ENCODE assay signal across 8 cellular contexts in the genomic region with DNA sequence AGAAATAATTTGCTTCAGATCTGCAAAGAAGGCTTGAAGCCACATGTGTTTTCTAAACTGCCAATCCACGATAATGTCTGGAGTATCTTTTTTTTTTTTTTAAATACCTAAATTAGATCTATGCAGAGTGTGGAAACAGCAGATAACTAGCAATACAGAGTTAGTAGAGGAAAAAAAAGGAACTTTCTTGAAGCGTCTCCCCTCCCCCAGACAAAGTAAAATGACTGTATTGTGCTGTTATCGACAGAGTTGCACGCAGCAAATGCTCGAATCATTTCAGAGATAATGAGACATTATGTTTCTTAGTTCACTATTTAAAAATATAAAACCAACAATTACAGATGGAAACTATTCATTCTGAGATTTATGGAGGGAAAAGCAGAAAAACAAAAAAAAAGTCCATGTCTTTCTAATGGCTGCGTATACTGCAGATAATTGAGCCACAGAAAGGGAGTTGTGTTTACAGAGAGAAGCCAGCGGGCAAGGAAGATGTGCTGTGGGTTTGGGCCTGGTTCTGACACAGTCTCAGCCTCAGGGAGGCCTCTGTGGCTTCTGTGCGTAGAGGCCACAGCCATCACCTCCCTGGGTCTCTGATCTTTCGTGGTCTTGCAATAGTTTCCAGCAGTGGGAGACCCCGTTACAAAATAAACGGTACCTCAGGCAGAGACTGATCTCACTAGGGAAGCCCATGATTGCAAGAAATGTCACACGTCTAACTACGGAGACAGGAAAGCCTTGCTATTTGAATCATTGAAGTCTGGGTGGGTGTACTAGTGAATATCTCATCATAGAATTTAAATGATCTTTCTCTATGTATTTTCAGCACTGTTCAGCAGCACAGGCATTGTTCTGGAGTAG. TPM values are rescaled to one million over a fixed set of nuclear protein-coding genes. Genes with fewer than 3 reads are reported as not detected.
DNase-seq lines count a peak whose midpoint lies in the region; ATAC-seq, FAIRE-seq and TF ChIP-seq lines count a peak whose summit lies in the region.

No MANE protein-coding gene starts in this region.

- CTCF ChIA-PET in K562 (lab: Yijun Ruan, JAX; ENCODE audit: low intra/inter-chr PET ratio): no interaction called here

- H3K36me3 ChIP-seq in GM23338 (ENCODE audit: insufficient read depth) (no peaks in the 10 kb centered on the region), SK-N-MC (ENCODE audit: insufficient read depth, low read length) (no peaks in the 10 kb centered on the region), K562 (ENCODE audit: control insufficient read depth, insufficient read depth, low read length) (no peaks in the 10 kb centered on the region), mucosa of rectum (ENCODE audit: control insufficient read depth in 2 of 2, insufficient read depth in 2 of 2, low read length in 2 of 2) (no peaks in the 10 kb centered on the region), upper lobe of left lung (no peaks in the 10 kb centered on the region), WERI-Rb-1 (no peaks in the 10 kb centered on the region)

- H3K27me3 Mint-ChIP-seq in GM23338 (ENCODE audit: insufficient read depth, low read depth, poor library complexity): peaks cover 1% of the 10 kb centered on the region

- peak; percentile 89 for TF ChIP-seq EP300 in K562 (IDR thresholded peaks at IDR 0.05; ENCODE audit: low read length)
- TF ChIP-seq EP300 in upper lobe of left lung (IDR thresholded peaks at IDR 0.05): no peak

- peaks cover 6% of the 10 kb centered on the region for H3K9me1 ChIP-seq in K562 (ENCODE audit: control insufficient read depth, insufficient read depth, low read length)

- no peaks in the 10 kb centered on the region for H3F3A ChIP-seq in GM23338 (replicated peaks; ENCODE audit: low read depth)

- intact Hi-C loops in K562 (cut with micrococcal nuclease): loop anchor here (1.0 to 2.0 kb wide), 2 partner anchors 18 to 123 kb away; no protein-coding TSS in a partner anchor

- peaks cover 3% of the 10 kb centered on the region; the same call in 1 of the 2 replicates for H3K9me2 ChIP-seq in GM23338 (ENCODE audit: insufficient read depth)

- peak; percentile 52 for FAIRE-seq in K562 (lab: Jason Lieb, UNC)

- H3K4me2 ChIP-seq in GM23338 (no peak overlapping the region), K562 (ENCODE audit: insufficient read depth, low read length) (peak overlapping the region; percentile 77)

- WGBS in K562 (ENCODE audit: insufficient coverage, low coverage, missing lambda C conversion rate): 4% methylated on average over 13 of the region's 13 CpGs
- WGBS in upper lobe of left lung, 2 donors: 53 to 54% methylated on average over 13 of the region's 13 CpGs

- no peak; the same call in 1 of the 2 replicates for TF ChIP-seq POLR2A in K562 (conservative IDR thresholded peaks at IDR 0.05)
- peak in 1 of 4 donors; percentile 57 for TF ChIP-seq POLR2A in upper lobe of left lung (IDR thresholded peaks at IDR 0.05)

- H3K4me3 ChIP-seq in GM23338 (no peak overlapping the region), SK-N-MC (no peak overlapping the region), K562 (peak overlapping the region; percentile 4; the same call in 1 of the 2 replicates), mucosa of rectum (ENCODE audit: low read length in 2 of 2) (no peak overlapping the region), upper lobe of left lung (no peak overlapping the region), WERI-Rb-1 (ENCODE audit: low read depth, low read length) (no peak overlapping the region)

- H3K36me3 Mint-ChIP-seq in GM23338 (ENCODE audit: low read depth): no peaks in the 10 kb centered on the region

- H3K4me1 Mint-ChIP-seq in GM23338: peaks cover 31% of the 10 kb centered on the region

- H3K79me2 ChIP-seq in GM23338 (replicated peaks; ENCODE audit: insufficient read depth): no peaks in the 10 kb centered on the region
- no peaks in the 10 kb centered on the region for H3K79me2 ChIP-seq in K562 (ENCODE audit: control insufficient read depth, insufficient read depth, low read length)

- peak overlapping the region; percentile 82; the same call in 1 of the 2 replicates for H2AFZ ChIP-seq in GM23338
- H2AFZ ChIP-seq in K562 (ENCODE audit: low read depth, low read length): peak overlapping the region; percentile 94

- ATAC-seq in GM23338: no peak
- peak; percentile 76 for ATAC-seq in K562
- peak in 1 of 2 donors; percentile 16 for ATAC-seq in upper lobe of left lung (ENCODE audit: low FRiP score in 2 of 2)
- ATAC-seq in GM18907 (IDR thresholded peaks at IDR 0.05; ENCODE audit: unreplicated experiment): no peak

- no peak for TF ChIP-seq RAD21 in K562 (CRISPR knock-in tag; conservative IDR thresholded peaks at IDR 0.05 in 1 of 2, IDR thresholded peaks at IDR 0.05 in 1 of 2)

- no peak overlapping the region for H3K4me3 Mint-ChIP-seq in GM23338

- H3K9ac ChIP-seq in SK-N-MC (ENCODE audit: insufficient read length) (peak overlapping the region; percentile 10), K562 (ENCODE audit: insufficient read depth in 1 of 2, low read depth in 2 of 2, low read length in 2 of 2) (peak overlapping the region; percentile 83 to 85; a peak in 3 of 4 replicates), mucosa of rectum (ENCODE audit: low read depth in 1 of 2, low read length in 2 of 2) (peak overlapping the region; percentile 36 to 41)

- H3K27ac ChIP-seq in GM23338 (ENCODE audit: low read depth): peak overlapping the region; percentile 11; the same call in 1 of the 2 replicates
- H3K27ac ChIP-seq in SK-N-MC: peak overlapping the region; percentile 46; the same call in 1 of the 2 replicates
- peak overlapping the region; percentile 95 for H3K27ac ChIP-seq in K562 (ENCODE audit: extremely low read depth, low read depth, low read length)
- H3K27ac ChIP-seq in mucosa of rectum (ENCODE audit: low read depth in 2 of 2, low read length in 2 of 2): peak overlapping the region; percentile 71 to 94
- peak overlapping the region; percentile 85 to 90 (median 88) for H3K27ac ChIP-seq in upper lobe of left lung
- no peak overlapping the region for H3K27ac ChIP-seq in WERI-Rb-1

- no peaks in the 10 kb centered on the region for H3K27me3 ChIP-seq in GM23338 (ENCODE audit: insufficient read depth)
- no peaks in the 10 kb centered on the region; a peak in 1 of 5 replicates for H3K27me3 ChIP-seq in K562 (ENCODE audit: control insufficient read depth in 2 of 2, insufficient read depth in 2 of 2, low read length in 2 of 2)
- no peaks in the 10 kb centered on the region for H3K27me3 ChIP-seq in mucosa of rectum (ENCODE audit: control insufficient read depth in 2 of 2, insufficient read depth in 2 of 2, low read length in 2 of 2)
- no peaks in the 10 kb centered on the region for H3K27me3 ChIP-seq in upper lobe of left lung
- H3K27me3 ChIP-seq in WERI-Rb-1 (ENCODE audit: insufficient read depth, low read depth, severe bottlenecking): no peaks in the 10 kb centered on the region

- H3K9me3 ChIP-seq in SK-N-MC (ENCODE audit: low read depth, low read length): no peaks in the 10 kb centered on the region
- H3K9me3 ChIP-seq in K562 (replicated peaks; ENCODE audit: control insufficient read depth, insufficient read depth, low read depth, low read length): no peaks in the 10 kb centered on the region
- H3K9me3 ChIP-seq in mucosa of rectum (ENCODE audit: control insufficient read depth in 2 of 2, low read length in 2 of 2): no peaks in the 10 kb centered on the region
- H3K9me3 ChIP-seq in upper lobe of left lung: no peaks in the 10 kb centered on the region
- H3K9me3 ChIP-seq in WERI-Rb-1 (ENCODE audit: severe bottlenecking): no peaks in the 10 kb centered on the region

- H4K20me1 ChIP-seq in GM23338 (replicated peaks; ENCODE audit: insufficient read depth) (no peaks in the 10 kb centered on the region), K562 (replicated peaks; ENCODE audit: control insufficient read depth, insufficient read depth, low read length) (no peaks in the 10 kb centered on the region)

- peaks cover 10% of the 10 kb centered on the region for H3K4me1 ChIP-seq in GM23338 (ENCODE audit: insufficient read depth)
- peaks cover 39 to 65% of the 10 kb centered on the region in 2 experiments for H3K4me1 ChIP-seq in K562 (replicated peaks in 1 of 2; ENCODE audit: control insufficient read depth in 2 of 2, insufficient read depth in 2 of 2, low read length in 2 of 2)
- H3K4me1 ChIP-seq in mucosa of rectum (ENCODE audit: control insufficient read depth in 2 of 2, insufficient read depth in 2 of 2, low read length in 2 of 2): peaks cover 41% of the 10 kb centered on the region in 2 donors
- peaks cover 44 to 56% (median 53%) of the 10 kb centered on the region in 4 donors for H3K4me1 ChIP-seq in upper lobe of left lung

- no peak for TF ChIP-seq CTCF in GM23338 (conservative IDR thresholded peaks at IDR 0.05; ENCODE audit: low read depth in 2 of 2)
- no peak for TF ChIP-seq CTCF in K562 (IDR thresholded peaks at IDR 0.05 in 2 of 3, conservative IDR thresholded peaks at IDR 0.05 in 1 of 3; ENCODE audit: insufficient read depth in 2 of 3, low read depth in 1 of 3, low read length in 3 of 3)
- TF ChIP-seq CTCF in upper lobe of left lung (IDR thresholded peaks at IDR 0.05): no peak
- no peak for TF ChIP-seq CTCF in WERI-Rb-1 (IDR thresholded peaks at IDR 0.05; ENCODE audit: low read depth, low read length)

- in situ Hi-C loops in K562 (cut with MboI): no loop called here

- peak overlapping the region; percentile 90 for H3K27ac Mint-ChIP-seq in GM23338

- TSS peak; percentile 73 for BruUV-seq in K562 (replicated peaks; lab: Mats Ljungman, UMichigan)

- DNase-seq in GM23338 (ENCODE audit: low spot score) (no peak), SK-N-MC (ENCODE audit: low read depth, low spot score) (no peak), K562 (ENCODE audit: extremely low read depth in 1 of 4, low spot score in 3 of 4) (peak; percentile 33 to 86 (median 45)), upper lobe of left lung (no peak), NCI-H1694 treated with DMSO at 0.1 percent for 48 hours (lab: John Stamatoyannopoulos, UW) (no peak), WERI-Rb-1 (no peak)

- no peaks in the 10 kb centered on the region for H3K9me3 Mint-ChIP-seq in GM23338

- POLR2A ChIA-PET in K562 (lab: Yijun Ruan, JAX): interaction anchor here (0.9 kb wide), 1 partner anchor 29 kb away, joined by 3 read pairs; no protein-coding TSS in a partner anchor

RNA-seq across cellular contexts. Expression of gene KLF6, which starts 19.1 kb away (rescaled TPM):
- total RNA-seq in GM23338 (2014; rRNA removed; shearing (Covaris generic)): 18.0 and 19.6 TPM in 2 replicates
- polyA plus RNA-seq in GM23338 (2016; fragmentation: Nextera tagmentation; extraction: Ambion mirVana): 25.7 and 35.4 TPM in 2 replicates
- 54.5 and 86.4 TPM in 2 replicates for total RNA-seq in K562 (2011; cell fraction: chromatin; rRNA removed; ENCODE audit: low replicate concordance)
- total RNA-seq in K562 (2011; cell fraction: nucleolus; rRNA removed): 136 and 139 TPM in 2 replicates
- 92.4 and 113 TPM in 2 replicates for total RNA-seq in K562 (2011; cell fraction: nucleoplasm; rRNA removed)
- 6.9 and 10.3 TPM in 2 replicates for total RNA-seq in K562 (2014; rRNA removed)
- 7.4 and 8.0 TPM in 2 replicates for total RNA-seq in K562 (2014; rRNA removed; fragmentation: Illumina TruSeq; extraction: Trizol)
- 4.5 TPM in 2 replicates for total RNA-seq in K562 (2015; rRNA removed; fragmentation: Illumina TruSeq; extraction: Trizol)
- total RNA-seq in K562 (2021): 23.9 and 25.2 TPM in 2 replicates
- polyA plus RNA-seq in K562 (2011; rRNA removed): 11.7 and 19.1 TPM in 2 replicates
- polyA plus RNA-seq in K562 (2011; cell fraction: cytosol; rRNA removed): 6.6 and 12.0 TPM in 2 replicates
- polyA plus RNA-seq in K562 (2011; cell fraction: nucleus; rRNA removed): 52.6 and 53.4 TPM in 2 replicates
- polyA plus RNA-seq in K562 (2012): 14.7 and 29.2 TPM in 2 replicates
- 11.1 and 12.6 TPM in 2 replicates for polyA plus RNA-seq in K562 (2014; fragmentation: Illumina TruSeq; extraction: Trizol)
- 1 to 10 TPM; 3.2 to 3.7 TPM for polyA plus RNA-seq in K562 (2014; fragmentation: Nextera tagmentation; extraction: Ambion mirVana)
- 8.6 and 10.2 TPM in 2 replicates for polyA plus RNA-seq in K562 (2014; rRNA removed)
- polyA minus RNA-seq in K562 (2011; rRNA and poly(A)+ RNA removed): 33.0 and 43.0 TPM in 2 replicates
- 10.3 and 16.2 TPM in 2 replicates for polyA minus RNA-seq in K562 (2011; cell fraction: cytosol; rRNA and poly(A)+ RNA removed)
- 87.2 and 133 TPM in 2 replicates for polyA minus RNA-seq in K562 (2011; cell fraction: nucleus; rRNA and poly(A)+ RNA removed)
- 100 to 1,000 TPM; 164 to 439 (median 249) TPM for total RNA-seq in upper lobe of left lung

Comparison
In these comparisons a context has a peak if more than half of its experiments do, and no peak if none do; other contexts are left out.
1. DNase-seq: peak in K562 (4 of 4); none in GM23338 (single experiment), SK-N-MC (single experiment), upper lobe of left lung (0 of 2), NCI-H1694 treated with DMSO at 0.1 percent for 48 hours (single experiment) and WERI-Rb-1 (single experiment).
2. H3K9ac ChIP-seq: peak in every context shown above with its lines; median percentile 84 in K562; 38 in mucosa of rectum; 10 in SK-N-MC.